ENCODE assay signal across 8 cellular contexts in the genomic region with DNA sequence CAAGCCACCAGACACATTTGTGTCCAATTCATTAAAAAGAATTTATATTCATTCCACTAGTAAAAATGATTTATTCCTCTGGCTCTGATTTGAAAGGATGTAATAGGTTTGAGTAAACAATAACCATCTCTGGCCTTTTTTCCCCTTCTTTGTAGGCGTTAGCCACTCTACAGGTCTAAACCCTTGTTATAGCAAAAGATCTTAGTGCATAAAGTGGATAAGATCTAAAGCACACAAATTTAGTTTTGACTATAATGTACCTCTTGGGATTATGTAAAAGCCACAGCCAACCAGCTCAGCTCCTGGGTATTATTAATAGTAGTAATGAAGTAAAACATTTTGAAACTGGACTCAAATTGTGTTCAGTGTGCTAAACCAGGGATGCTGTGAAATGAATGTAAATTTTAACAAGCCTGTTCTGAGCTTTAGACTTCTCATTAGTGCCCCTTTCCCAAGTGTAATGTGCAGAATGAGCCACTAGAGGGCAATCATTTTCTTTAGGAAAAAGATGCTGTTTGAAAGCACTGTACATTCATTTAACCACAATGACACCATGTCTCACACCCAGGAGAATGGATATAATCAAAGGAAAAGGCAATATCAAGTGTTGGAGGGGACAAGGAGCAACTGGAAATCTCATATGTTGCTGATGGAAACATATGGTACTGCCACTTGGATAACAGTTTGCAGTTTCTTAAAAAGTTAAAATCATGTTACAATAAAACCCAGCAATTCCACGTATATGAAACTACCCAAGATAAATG.
A peak's percentile ranks its signal among the peaks of the same experiment; 100 is the strongest.
DNase-seq lines count a peak whose midpoint lies in the region; ATAC-seq, FAIRE-seq and TF ChIP-seq lines count a peak whose summit lies in the region.

No MANE protein-coding gene starts in this region.

- intact Hi-C loops in Right ventricle myocardium inferior (cut with DNase I) (loop anchor here (1.0 to 5.0 kb wide), 3 partner anchors 72 to 228 kb away; partner anchors contain the start of gene KLHL8), cardiac septum (cut with DNase I) (loop anchor here (1.0 to 10.0 kb wide), 3 partner anchors 72 to 314 kb away; partner anchors contain the start of gene KLHL8), HepG2 (cut with micrococcal nuclease; ENCODE audit: unreplicated experiment) (loop anchor here (1.0 kb wide), 1 partner anchor 85 kb away; no protein-coding TSS in a partner anchor)

- peak overlapping the region; percentile 11 for H3K27ac Mint-ChIP-seq in T-helper 17 cell

- H3K4me3 ChIP-seq in coronary artery (no peak overlapping the region), HepG2 (replicated peaks in 1 of 3; ENCODE audit: insufficient read depth in 1 of 3, low read depth in 2 of 3, low read length in 3 of 3) (no peak overlapping the region)

- no peak overlapping the region for H3K9ac ChIP-seq in HepG2 (ENCODE audit: insufficient read depth, low read depth, low read length)

- 50% methylated on average over 2 of the region's 2 CpGs for WGBS in HepG2 (ENCODE audit: low lambda C conversion rate)

- H3K27me3 Mint-ChIP-seq in T-helper 17 cell: no peaks in the 10 kb centered on the region

- H3K9me3 ChIP-seq in T-helper 17 cell (ENCODE audit: control insufficient read depth, low read length, poor library complexity, severe bottlenecking): no peaks in the 10 kb centered on the region
- no peaks in the 10 kb centered on the region for H3K9me3 ChIP-seq in HepG2 (ENCODE audit: low read length)

- CTCF ChIA-PET in HepG2 (lab: Yijun Ruan, JAX; ENCODE audit: low intra/inter-chr PET ratio, low total read pairs): interaction anchor here (2.4 kb wide), 1 partner anchor 85 kb away, joined by 22 read pairs; no protein-coding TSS in a partner anchor

- no peaks in the 10 kb centered on the region for H3K36me3 ChIP-seq in HepG2 (replicated peaks in 1 of 2; ENCODE audit: control insufficient read depth in 1 of 2, insufficient read depth in 2 of 2, low read length in 2 of 2)

- no peaks in the 10 kb centered on the region for H3K4me1 ChIP-seq in HepG2 (ENCODE audit: insufficient read depth, low read length)

- no peak overlapping the region for H3K4me3 Mint-ChIP-seq in T-helper 17 cell

- no peak overlapping the region for H3K4me2 ChIP-seq in HepG2 (ENCODE audit: low read depth, low read length)

- DNase-seq in Right ventricle myocardium inferior (ENCODE audit: missing footprints) (no peak), cardiac septum (ENCODE audit: low spot score) (no peak), NCI-H146 treated with DMSO at 0.1 percent for 48 hours (lab: John Stamatoyannopoulos, UW; ENCODE audit: unreplicated experiment) (peak; percentile 6), T-helper 17 cell (peak in 1 of 3 donors; percentile 46), coronary artery (ENCODE audit: low spot score) (no peak), HepG2 (ENCODE audit: low spot score) (peak; percentile 70)
- peak; percentile 30 for DNase-seq in stimulated activated CD8-positive, alpha-beta memory T cell treated with anti-CD3 and anti-CD28 coated beads, Interleukin-15, amount 100 ng/mL, for 1 hour (ENCODE audit: low read depth)

- no peak overlapping the region for H2AFZ ChIP-seq in HepG2 (ENCODE audit: low read length)

- TF ChIP-seq CTCF in coronary artery (IDR thresholded peaks at IDR 0.05): peak; percentile 75
- TF ChIP-seq CTCF in HepG2 (CRISPR knock-in tag; IDR thresholded peaks at IDR 0.05): peak; percentile 79

- H3K36me3 Mint-ChIP-seq in T-helper 17 cell (ENCODE audit: low read depth): no peaks in the 10 kb centered on the region

- H3K27ac ChIP-seq in coronary artery (no peak overlapping the region), HepG2 (ENCODE audit: extremely low read length, insufficient read depth, low read length) (no peak overlapping the region)

- H3K27me3 ChIP-seq in HepG2 (ENCODE audit: control insufficient read depth in 1 of 2, insufficient read depth in 2 of 2, low read length in 2 of 2): no peaks in the 10 kb centered on the region

- POLR2A ChIA-PET in HepG2 (lab: Yijun Ruan, JAX): no interaction called here

- ATAC-seq in Right ventricle myocardium inferior (peak; percentile 67), HG02610 (IDR thresholded peaks at IDR 0.05; ENCODE audit: unreplicated experiment) (peak; percentile 64), T-helper 17 cell (peak; percentile 84), HepG2 (peak; percentile 67)

- in situ Hi-C loops in HepG2 (cut with HindIII; ENCODE audit: extremely low pct_ligation_motif_present, low pct_unique_long_range_greater_than_20kb): loop anchor here (5.0 kb wide), 1 partner anchor 82 kb away; no protein-coding TSS in a partner anchor

- peaks cover 4% of the 10 kb centered on the region for H3K4me1 Mint-ChIP-seq in T-helper 17 cell

- H3K79me2 ChIP-seq in HepG2 (ENCODE audit: insufficient read depth, low read length): no peaks in the 10 kb centered on the region

- no TSS peak for BruUV-seq in HepG2 (replicated peaks; lab: Mats Ljungman, UMichigan)

- peak; percentile 52 for FAIRE-seq in HepG2 (lab: Jason Lieb, UNC)

- TF ChIP-seq RAD21 in HepG2 (CRISPR knock-in tag; IDR thresholded peaks at IDR 0.05): peak; percentile 76

- H4K20me1 ChIP-seq in HepG2 (ENCODE audit: insufficient read depth, low read length): no peaks in the 10 kb centered on the region

- TF ChIP-seq POLR2A in HepG2 (IDR thresholded peaks at IDR 0.05; ENCODE audit: insufficient read depth in 1 of 2, low read depth in 2 of 2, low read length in 2 of 2): no peak

- TF ChIP-seq EP300 in HepG2 (IDR thresholded peaks at IDR 0.05; ENCODE audit: low read depth in 2 of 2, low read length in 2 of 2) (no peak), HepG2 (CRISPR knock-in tag; IDR thresholded peaks at IDR 0.05; ENCODE audit: borderline replicate concordance) (no peak)

TF ChIP-seq in HepG2, 621 proteins besides CTCF, POLR2A, EP300 and RAD21:
- TF ChIP-seq SMC3 (IDR thresholded peaks at IDR 0.05; ENCODE audit: low read length) (peak; percentile 76), RFXAP (CRISPR knock-in tag; IDR thresholded peaks at IDR 0.05; ENCODE audit: borderline replicate concordance) (no peak), NFE2L2 (IDR thresholded peaks at IDR 0.05; ENCODE audit: low read length) (no peak), SMAD3 (CRISPR knock-in tag; IDR thresholded peaks at IDR 0.05) (no peak), ZNF350 (CRISPR knock-in tag; IDR thresholded peaks at IDR 0.05; ENCODE audit: borderline replicate concordance, low read depth) (no peak), ZNF607 (CRISPR knock-in tag; IDR thresholded peaks at IDR 0.05; ENCODE audit: borderline replicate concordance) (no peak), STAG1 (CRISPR knock-in tag; IDR thresholded peaks at IDR 0.05) (peak; percentile 79), GRHL1 (CRISPR knock-in tag; conservative IDR thresholded peaks at IDR 0.05) (no peak), RAD51 (IDR thresholded peaks at IDR 0.05; ENCODE audit: borderline replicate concordance) (no peak), ATF4 (CRISPR knock-in tag; IDR thresholded peaks at IDR 0.05) (no peak)
- TF ChIP-seq, protein P1, sequence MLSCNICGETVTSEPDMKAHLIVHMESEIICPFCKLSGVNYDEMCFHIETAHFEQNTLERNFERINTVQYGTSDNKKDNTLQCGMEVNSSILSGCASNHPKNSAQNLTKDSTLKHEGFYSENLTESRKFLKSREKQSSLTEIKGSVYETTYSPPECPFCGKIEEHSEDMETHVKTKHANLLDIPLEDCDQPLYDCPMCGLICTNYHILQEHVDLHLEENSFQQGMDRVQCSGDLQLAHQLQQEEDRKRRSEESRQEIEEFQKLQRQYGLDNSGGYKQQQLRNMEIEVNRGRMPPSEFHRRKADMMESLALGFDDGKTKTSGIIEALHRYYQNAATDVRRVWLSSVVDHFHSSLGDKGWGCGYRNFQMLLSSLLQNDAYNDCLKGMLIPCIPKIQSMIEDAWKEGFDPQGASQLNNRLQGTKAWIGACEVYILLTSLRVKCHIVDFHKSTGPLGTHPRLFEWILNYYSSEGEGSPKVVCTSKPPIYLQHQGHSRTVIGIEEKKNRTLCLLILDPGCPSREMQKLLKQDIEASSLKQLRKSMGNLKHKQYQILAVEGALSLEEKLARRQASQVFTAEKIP (CRISPR knock-in tag; IDR thresholded peaks at IDR 0.05; ENCODE audit: borderline replicate concordance): no peak
- TF ChIP-seq, protein P2, sequence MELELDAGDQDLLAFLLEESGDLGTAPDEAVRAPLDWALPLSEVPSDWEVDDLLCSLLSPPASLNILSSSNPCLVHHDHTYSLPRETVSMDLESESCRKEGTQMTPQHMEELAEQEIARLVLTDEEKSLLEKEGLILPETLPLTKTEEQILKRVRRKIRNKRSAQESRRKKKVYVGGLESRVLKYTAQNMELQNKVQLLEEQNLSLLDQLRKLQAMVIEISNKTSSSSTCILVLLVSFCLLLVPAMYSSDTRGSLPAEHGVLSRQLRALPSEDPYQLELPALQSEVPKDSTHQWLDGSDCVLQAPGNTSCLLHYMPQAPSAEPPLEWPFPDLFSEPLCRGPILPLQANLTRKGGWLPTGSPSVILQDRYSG (CRISPR knock-in tag; IDR thresholded peaks at IDR 0.05): no peak

Comparison
In these comparisons a context has a peak if more than half of its experiments do, and no peak if none do; other contexts are left out.
1. DNase-seq: peak in NCI-H146 treated with DMSO at 0.1 percent for 48 hours (single experiment), HepG2 (single experiment) and stimulated activated CD8-positive, alpha-beta memory T cell treated with anti-CD3 and anti-CD28 coated beads, Interleukin-15, amount 100 ng/mL, for 1 hour (single experiment); none in Right ventricle myocardium inferior (single experiment), cardiac septum (single experiment) and coronary artery (single experiment).
2. Peak in every context shown above with its lines, with median percentiles within 50 percentile points of each other: ATAC-seq.